In genomic region chr11:1563697-1564534, GRCh38 we compare ENCODE assay signal across 17 cellular contexts. TPM values are rescaled to one million over a fixed set of nuclear protein-coding genes. Genes with fewer than 3 reads are reported as not detected.
DNase-seq lines count a peak whose midpoint lies in the region; TF ChIP-seq lines count a peak whose summit lies in the region.
"Had no signal": no experiment of that assay in that cellular context is flagged by ENCODE, and none has a peak within 500 bp of the region (broad histone marks: within the 10 kb centered on the region; RNA-seq: fewer than 3 reads in every experiment).

No MANE protein-coding gene starts in this region.

- intact Hi-C loops in esophagus muscularis mucosa (cut with DNase I), result no loop called here

- H3K27ac ChIP-seq in esophagus muscularis mucosa (replicated peaks in 1 of 4) (peak overlapping the region; percentile 51 to 82 (median 61)), stomach smooth muscle (ENCODE audit: low read length) (peak overlapping the region; percentile 46)
- H3K27ac ChIP-seq in effector memory CD4-positive, alpha-beta T cell (ENCODE audit: insufficient read depth, low read length, poor library complexity, severe bottlenecking), result no peak overlapping the region
- H3K27ac ChIP-seq: breast epithelium, testis had no signal

- H3K27me3 ChIP-seq in esophagus muscularis mucosa (no peaks in the 10 kb centered on the region), stomach smooth muscle (ENCODE audit: control insufficient read depth in 1 of 2, insufficient read depth in 2 of 2, low read length in 2 of 2) (no peaks in the 10 kb centered on the region)
- H3K27me3 ChIP-seq in effector memory CD4-positive, alpha-beta T cell (replicated peaks; ENCODE audit: control insufficient read depth, insufficient read depth, low read length, poor library complexity, severe bottlenecking), result no peaks in the 10 kb centered on the region
- H3K27me3 ChIP-seq: breast epithelium, testis had no signal

- H3K36me3 ChIP-seq in esophagus muscularis mucosa (peaks cover 0 to 54% (median 32%) of the 10 kb centered on the region in 4 donors), stomach smooth muscle (ENCODE audit: control insufficient read depth in 2 of 2, insufficient read depth in 2 of 2, low read length in 2 of 2) (peaks cover 8 to 12% of the 10 kb centered on the region in 2 donors)
- H3K36me3 ChIP-seq in effector memory CD4-positive, alpha-beta T cell (ENCODE audit: control insufficient read depth, insufficient read depth, low read length), result no peaks in the 10 kb centered on the region
- H3K36me3 ChIP-seq: breast epithelium had no signal

- CTCF ChIA-PET in HEK293T (lab: Yijun Ruan, JAX), result interaction anchor here (2.4 kb wide), 1 partner anchor 11 kb away, joined by 9 read pairs; no protein-coding TSS in a partner anchor

- H3K9me3 ChIP-seq in esophagus muscularis mucosa (no peaks in the 10 kb centered on the region), stomach smooth muscle (ENCODE audit: control insufficient read depth in 2 of 2, low read length in 2 of 2) (no peaks in the 10 kb centered on the region)
- no peaks in the 10 kb centered on the region for H3K9me3 ChIP-seq in effector memory CD4-positive, alpha-beta T cell (ENCODE audit: control insufficient read depth, low read length)
- H3K9me3 ChIP-seq: breast epithelium, testis had no signal

- no peak for TF ChIP-seq POLR2A in esophagus muscularis mucosa (IDR thresholded peaks at IDR 0.05; ENCODE audit: low read depth)

- peaks cover 46 to 82% (median 53%) of the 10 kb centered on the region in 4 donors for H3K4me1 ChIP-seq in esophagus muscularis mucosa
- H3K4me1 ChIP-seq in stomach smooth muscle (ENCODE audit: control insufficient read depth, insufficient read depth, low read length), result peaks cover 60% of the 10 kb centered on the region
- H3K4me1 ChIP-seq in effector memory CD4-positive, alpha-beta T cell (ENCODE audit: control insufficient read depth, insufficient read depth, low read length, poor library complexity, severe bottlenecking), result no peaks in the 10 kb centered on the region

- 100% methylated on average over 6 of the region's 29 CpGs for WGBS in esophagus muscularis mucosa

- POLR2A ChIA-PET in HEK293T (lab: Yijun Ruan, JAX), result interaction anchor here (2.1 kb wide), 1 partner anchor 10 kb away, joined by 11 read pairs; no protein-coding TSS in a partner anchor

- no peak for TF ChIP-seq EP300 in esophagus muscularis mucosa (IDR thresholded peaks at IDR 0.05)

- peak overlapping the region in 1 of 2 donors; percentile 5 for H3K9ac ChIP-seq in stomach smooth muscle (ENCODE audit: low read length in 2 of 2)

- H3K4me3 ChIP-seq in esophagus muscularis mucosa, result no peak overlapping the region
- no peak overlapping the region for H3K4me3 ChIP-seq in stomach smooth muscle (ENCODE audit: low read length in 2 of 2)
- H3K4me3 ChIP-seq in effector memory CD4-positive, alpha-beta T cell (ENCODE audit: insufficient read depth, low read depth, low read length, poor library complexity, severe bottlenecking), result no peak overlapping the region
- H3K4me3 ChIP-seq: breast epithelium, lung, testis had no signal

- no peak for TF ChIP-seq CTCF in esophagus muscularis mucosa (IDR thresholded peaks at IDR 0.05)

- DNase-seq in DMS53 (lab: John Stamatoyannopoulos, UW) (peak; percentile 52), DMS53 treated with DMSO at 0.1 percent for 48 hours (lab: John Stamatoyannopoulos, UW; ENCODE audit: unreplicated experiment) (no peak), NCI-H69 (lab: John Stamatoyannopoulos, UW) (peak; percentile 54), esophagus muscularis mucosa (ENCODE audit: extremely low spot score) (no peak), RKO (ENCODE audit: low spot score) (no peak), HEK293T (ENCODE audit: extremely low spot score) (no peak)
- no peak for DNase-seq in effector memory CD4-positive, alpha-beta T cell
- DNase-seq: NCI-H2107, testis had no signal

TF ChIP-seq in HEK293T, 16 proteins besides CTCF, POLR2A, EP300 and RAD21:
- no peak for TF ChIP-seq FOXM1 (IDR thresholded peaks at IDR 0.05; ENCODE audit: borderline replicate concordance)
- no peak for TF ChIP-seq FOXK2 (IDR thresholded peaks at IDR 0.05)
- TF ChIP-seq SUZ12 (IDR thresholded peaks at IDR 0.05), result no peak
- no peak for TF ChIP-seq CTBP1 (IDR thresholded peaks at IDR 0.05; ENCODE audit: borderline replicate concordance)
- no peak for TF ChIP-seq ELF4 (IDR thresholded peaks at IDR 0.05)
- no peak for TF ChIP-seq ARNT (IDR thresholded peaks at IDR 0.05)
- no peak for TF ChIP-seq BHLHE40 (IDR thresholded peaks at IDR 0.05; ENCODE audit: borderline replicate concordance)

RNA-seq across cellular contexts. Expression of gene DUSP8, which starts 8.2 kb away (rescaled TPM):
- 1 to 10 TPM; 2.5 to 8.5 (median 4.8) TPM for total RNA-seq in esophagus muscularis mucosa

RNA-seq across cellular contexts. Expression of gene KRTAP5-1, which starts 21.2 kb away (rescaled TPM):
- total RNA-seq in esophagus muscularis mucosa, result not detected
- total RNA-seq: activated CD4-positive, alpha-beta T cell treated with anti-CD3 and anti-CD28 coated beads, Interleukin-2, amount 10 ng/mL, durations not matched to agents 24 days and 14 days; activated naive CD4-positive, alpha-beta T cell treated with anti-CD3 and anti-CD28 coated beads, Interleukin-2, amount 50 U/mL, for 72 hours; breast epithelium; H7; lung; naive thymus-derived CD8-positive, alpha-beta T cell; renal cortical epithelial cell; testis had no signal

RNA-seq across cellular contexts. Expression of gene KRTAP5-2, which starts 34.2 kb away (rescaled TPM):
- total RNA-seq in esophagus muscularis mucosa, result not detected
- total RNA-seq: activated CD4-positive, alpha-beta T cell treated with anti-CD3 and anti-CD28 coated beads, Interleukin-2, amount 10 ng/mL, durations not matched to agents 24 days and 14 days; activated naive CD4-positive, alpha-beta T cell treated with anti-CD3 and anti-CD28 coated beads, Interleukin-2, amount 50 U/mL, for 72 hours; breast epithelium; H7; lung; naive thymus-derived CD8-positive, alpha-beta T cell; renal cortical epithelial cell; testis had no signal

RNA-seq across cellular contexts. Expression of gene KRTAP5-3, which starts 44.3 kb away (rescaled TPM):
- total RNA-seq in esophagus muscularis mucosa, result not detected
- total RNA-seq: activated CD4-positive, alpha-beta T cell treated with anti-CD3 and anti-CD28 coated beads, Interleukin-2, amount 10 ng/mL, durations not matched to agents 24 days and 14 days; activated naive CD4-positive, alpha-beta T cell treated with anti-CD3 and anti-CD28 coated beads, Interleukin-2, amount 50 U/mL, for 72 hours; breast epithelium; H7; lung; naive thymus-derived CD8-positive, alpha-beta T cell; renal cortical epithelial cell; testis had no signal

RNA-seq across cellular contexts. Expression of gene KRTAP5-4, which starts 58.0 kb away (rescaled TPM):
- total RNA-seq in esophagus muscularis mucosa, result not detected
- total RNA-seq: activated CD4-positive, alpha-beta T cell treated with anti-CD3 and anti-CD28 coated beads, Interleukin-2, amount 10 ng/mL, durations not matched to agents 24 days and 14 days; activated naive CD4-positive, alpha-beta T cell treated with anti-CD3 and anti-CD28 coated beads, Interleukin-2, amount 50 U/mL, for 72 hours; breast epithelium; H7; lung; naive thymus-derived CD8-positive, alpha-beta T cell; renal cortical epithelial cell; testis had no signal

Comparison
In these comparisons a context has a peak if more than half of its experiments do, and no peak if none do; other contexts are left out.
1. DNase-seq: peak in DMS53 (single experiment) and NCI-H69 (single experiment); none in DMS53 treated with DMSO at 0.1 percent for 48 hours (single experiment), esophagus muscularis mucosa (single experiment), RKO (single experiment), HEK293T (single experiment) and effector memory CD4-positive, alpha-beta T cell (0 of 3).